Comparison of ENCODE assay signal across 6 cellular contexts in genomic region chr1:145995964-145996432, GRCh38. TPM values are rescaled to one million over a fixed set of nuclear protein-coding genes. Genes with fewer than 3 reads are reported as not detected.
DNase-seq lines count a peak whose midpoint lies in the region; ATAC-seq, FAIRE-seq and TF ChIP-seq lines count a peak whose summit lies in the region.
"Had no signal": no experiment of that assay in that cellular context is flagged by ENCODE, and none has a peak within 500 bp of the region (broad histone marks: within the 10 kb centered on the region; RNA-seq: fewer than 3 reads in every experiment).

No MANE protein-coding gene starts in this region.

- DNase-seq in NCI-H526 (lab: John Stamatoyannopoulos, UW), result peak; percentile 56 to 78
- DNase-seq in mammary epithelial cell, result no peak
- peak in 4 of 6 donors; percentile 43 to 54 (median 52) for DNase-seq in pancreas

- ATAC-seq in pancreas (peak in 3 of 4 donors; percentile 7 to 22 (median 17)), HG03571 (IDR thresholded peaks at IDR 0.05; ENCODE audit: unreplicated experiment) (no peak), HG02938 (IDR thresholded peaks at IDR 0.05; ENCODE audit: unreplicated experiment) (no peak)

- intact Hi-C loops in mammary epithelial cell (cut with micrococcal nuclease), result loop anchor here (1.0 to 5.0 kb wide), 3 partner anchors 17 to 79 kb away; partner anchors contain the start of gene PEX11B
- intact Hi-C loops in pancreas (cut with DNase I), result no loop called here

- H3K4me2 ChIP-seq in mammary epithelial cell (ENCODE audit: insufficient read depth, low read depth, low read length), result peak overlapping the region; percentile 83

- peaks cover 36% of the 10 kb centered on the region for H3K4me1 ChIP-seq in mammary epithelial cell (ENCODE audit: insufficient read depth, low read length)
- H3K4me1 ChIP-seq in pancreas, result peaks cover 16 to 49% (median 21%) of the 10 kb centered on the region in 3 donors

- BruUV-seq in mammary epithelial cell (replicated peaks; lab: Mats Ljungman, UMichigan), result TSS peak; percentile 62

- dilution Hi-C loops in mammary epithelial cell (cut with HindIII; ENCODE audit: low sequenced_read_pairs), result no loop called here

- 3% methylated on average over 13 of the region's 13 CpGs for WGBS in mammary epithelial cell (ENCODE audit: low coverage, missing lambda C conversion rate)
- 0% methylated on average over 13 of the region's 13 CpGs for WGBS in pancreas, 2 donors

- TF ChIP-seq CTCF in mammary epithelial cell (conservative IDR thresholded peaks at IDR 0.05 in 1 of 2, IDR thresholded peaks at IDR 0.05 in 1 of 2; ENCODE audit: extremely low read depth in 1 of 2, insufficient read depth in 1 of 2, low read depth in 1 of 2, low read length in 2 of 2) (no peak), pancreas (IDR thresholded peaks at IDR 0.05) (no peak)

- peak overlapping the region; percentile 94 for H3K9ac ChIP-seq in mammary epithelial cell (ENCODE audit: insufficient read depth, low read length)

- H3K4me3 ChIP-seq in mammary epithelial cell (replicated peaks in 1 of 3; ENCODE audit: insufficient read depth in 1 of 3, low read depth in 2 of 3, low read length in 3 of 3), result peak overlapping the region; percentile 58 to 84 (median 81)
- peak overlapping the region; percentile 57 to 93 (median 65) for H3K4me3 ChIP-seq in pancreas

- peak overlapping the region; percentile 15 for H2AFZ ChIP-seq in mammary epithelial cell (ENCODE audit: low read depth, low read length)

- in situ Hi-C loops in mammary epithelial cell (cut with MboI; ENCODE audit: low sequenced_read_pairs in 2 of 2), result no loop called here

- no peak for FAIRE-seq in pancreas (lab: Jason Lieb, UNC)

- no peaks in the 10 kb centered on the region for H3K27me3 ChIP-seq in mammary epithelial cell (ENCODE audit: insufficient read depth, low read length)
- no peaks in the 10 kb centered on the region for H3K27me3 ChIP-seq in pancreas

- no peaks in the 10 kb centered on the region for H3K9me3 ChIP-seq in mammary epithelial cell (replicated peaks; ENCODE audit: insufficient read depth, low read length)
- H3K9me3 ChIP-seq in pancreas, result no peaks in the 10 kb centered on the region

- no peaks in the 10 kb centered on the region for H4K20me1 ChIP-seq in mammary epithelial cell (ENCODE audit: insufficient read depth, low read length)

- H3K27ac ChIP-seq in mammary epithelial cell (ENCODE audit: insufficient read depth, low read depth, low read length) (peak overlapping the region; percentile 71), pancreas (peak overlapping the region; percentile 57 to 96 (median 89))

- H3K36me3 ChIP-seq in mammary epithelial cell (ENCODE audit: insufficient read depth, low read length) (peaks cover 20% of the 10 kb centered on the region), pancreas (peaks cover 0 to 45% (median 20%) of the 10 kb centered on the region in 3 donors)

- H3K79me2 ChIP-seq in mammary epithelial cell (ENCODE audit: insufficient read depth, low read length), result peaks cover 36% of the 10 kb centered on the region

- CTCF ChIA-PET in mammary epithelial cell (lab: Charles Lee; ENCODE audit: low non-redundant PET), result interaction anchor here (0.7 kb wide), 1 partner anchor 18 kb away, joined by 6 read pairs; no protein-coding TSS in a partner anchor

RNA-seq across cellular contexts. Expression of gene TXNIP, which starts 0.4 kb away (rescaled TPM):
- total RNA-seq in mammary epithelial cell (100 to 1,000 TPM in 1 of 2 donors, 10 to 100 TPM in 1; 92.8 to 355 TPM), pancreas (100 to 1,000 TPM; 167 to 491 (median 295) TPM)
- polyA plus RNA-seq in mammary epithelial cell (56.2 TPM), pancreas (100 to 1,000 TPM; 105 to 224 TPM)
- polyA minus RNA-seq in mammary epithelial cell, result 73.1 TPM

RNA-seq across cellular contexts. Expression of gene HJV, which starts 25.5 kb away (rescaled TPM):
- not detected for total RNA-seq in mammary epithelial cell
- not detected for polyA plus RNA-seq in mammary epithelial cell
- not detected for polyA minus RNA-seq in mammary epithelial cell
- not detected for total RNA-seq in pancreas
- polyA plus RNA-seq in pancreas, result under 1 TPM in 1 of 2 donors, not detected in 1; 0.07 TPM
- total RNA-seq: dermis microvascular lymphatic vessel endothelial cell had no signal

RNA-seq across cellular contexts. Expression of gene POLR3GL, which starts 31.5 kb away (rescaled TPM):
- 10 to 100 TPM in 1 of 2 donors, 1 to 10 TPM in 1; 4.7 to 10.0 TPM for total RNA-seq in mammary epithelial cell
- 7.3 TPM for polyA plus RNA-seq in mammary epithelial cell
- 10.9 TPM for polyA minus RNA-seq in mammary epithelial cell
- total RNA-seq in pancreas, result 10 to 100 TPM in 1 of 6 donors, 1 to 10 TPM in 5; 3.9 to 10.8 (median 5.7) TPM
- polyA plus RNA-seq in pancreas, result 10 to 100 TPM; 14.6 to 27.6 TPM

RNA-seq across cellular contexts. Expression of gene ANKRD34A, which starts 31.6 kb away (rescaled TPM):
- total RNA-seq in mammary epithelial cell (1 to 10 TPM; 1.3 to 1.6 TPM), pancreas (under 1 TPM; 0.04 to 0.28 (median 0.18) TPM)
- polyA plus RNA-seq in mammary epithelial cell (1.1 TPM), pancreas (under 1 TPM; 0.34 to 0.38 TPM)
- polyA minus RNA-seq in mammary epithelial cell, result 0.21 TPM

RNA-seq across cellular contexts. Expression of gene LIX1L, which starts 38.2 kb away (rescaled TPM):
- total RNA-seq in mammary epithelial cell (10 to 100 TPM; 16.0 TPM), pancreas (10 to 100 TPM in 1 of 6 donors, 1 to 10 TPM in 5; 3.3 to 10.3 (median 5.8) TPM)
- polyA plus RNA-seq in mammary epithelial cell (22.8 TPM), pancreas (1 to 10 TPM; 2.9 to 6.8 TPM)
- 27.2 TPM for polyA minus RNA-seq in mammary epithelial cell

Comparison
In these comparisons a context has a peak if more than half of its experiments do, and no peak if none do; other contexts are left out.
1. ATAC-seq: peak in pancreas (3 of 4); none in HG03571 (single experiment) and HG02938 (single experiment).